8 cellular contexts compared by ENCODE assay signal in the genomic region with DNA sequence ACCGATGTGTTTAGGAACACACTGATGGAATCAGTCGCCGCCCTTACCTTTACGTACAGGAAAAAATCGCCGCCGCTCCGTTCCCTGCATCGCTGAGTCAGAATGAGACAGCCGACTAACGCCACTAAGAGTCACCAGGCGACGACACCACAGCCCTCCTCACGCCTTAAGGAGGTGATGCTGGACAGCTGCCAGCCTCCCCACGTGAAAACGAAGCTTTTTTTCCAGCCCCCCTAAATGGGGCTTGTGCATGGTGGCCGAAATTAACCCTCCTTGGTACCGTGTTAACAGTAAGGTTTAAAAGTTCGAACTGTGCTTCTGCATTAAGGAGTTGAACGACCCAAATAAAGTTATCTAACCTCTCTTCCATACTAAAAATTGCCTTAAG. TPM values are rescaled to one million over a fixed set of nuclear protein-coding genes. Genes with fewer than 3 reads are reported as not detected.
A peak's percentile ranks its signal among the peaks of the same experiment; 100 is the strongest.
DNase-seq lines count a peak whose midpoint lies in the region; ATAC-seq and TF ChIP-seq lines count a peak whose summit lies in the region.

No MANE protein-coding gene starts in this region.

- DNase-seq in GM12865 (ENCODE audit: low read depth) (peak; percentile 82), HEK293T (ENCODE audit: extremely low spot score) (peak; percentile 41), NAMALWA (ENCODE audit: low spot score) (peak; percentile 67), natural killer cell (peak; percentile 78), GF-D8 (lab: John Stamatoyannopoulos, UW) (no peak)
- peak; percentile 84 for DNase-seq in activated CD8-positive, alpha-beta memory T cell treated with anti-CD3 and anti-CD28 coated beads, Interleukin-2, amount 50 U/mL, for 48 hours

- POLR2A ChIA-PET in HEK293T (lab: Yijun Ruan, JAX) = interaction anchor here (1.0 to 2.9 kb wide), 10 partner anchors 10 to 285 kb away, joined by 3 to 17 read pairs (median 4); partner anchors contain the start of gene GCLM

- no peaks in the 10 kb centered on the region for H3K27me3 Mint-ChIP-seq in natural killer cell (ENCODE audit: low read depth in 2 of 2)
- H3K27me3 Mint-ChIP-seq in stimulated activated naive CD8-positive, alpha-beta T cell treated with anti-CD3 and anti-CD28 coated beads, Interleukin-15, Interleukin-2, amounts not matched to agents 100 ng/mL and 50 ng/mL, for 24 hours = no peaks in the 10 kb centered on the region

- H3K27ac ChIP-seq in esophagus (ENCODE audit: low read depth in 2 of 2, low read length in 1 of 2) = peak overlapping the region; percentile 94 to 97

- H3K4me3 ChIP-seq in GM12865 (ENCODE audit: low read depth, low read length) = peak overlapping the region; percentile 68
- H3K4me3 ChIP-seq in esophagus (ENCODE audit: low read depth in 1 of 2, low read length in 2 of 2) = peak overlapping the region; percentile 99 to 100

- peak overlapping the region; percentile 94 for H3K4me3 Mint-ChIP-seq in natural killer cell
- H3K4me3 Mint-ChIP-seq in stimulated activated naive CD8-positive, alpha-beta T cell treated with anti-CD3 and anti-CD28 coated beads, Interleukin-15, Interleukin-2, amounts not matched to agents 100 ng/mL and 50 ng/mL, for 24 hours = peak overlapping the region; percentile 95

- peak overlapping the region; percentile 95 to 99 for H3K27ac Mint-ChIP-seq in natural killer cell
- H3K27ac Mint-ChIP-seq in stimulated activated naive CD8-positive, alpha-beta T cell treated with anti-CD3 and anti-CD28 coated beads, Interleukin-15, Interleukin-2, amounts not matched to agents 100 ng/mL and 50 ng/mL, for 24 hours = peak overlapping the region; percentile 98

- CTCF ChIA-PET in HEK293T (lab: Yijun Ruan, JAX) = no interaction called here

- peak; percentile 76 to 88 (median 76) for ATAC-seq in natural killer cell

- no peaks in the 10 kb centered on the region for H3K9me3 ChIP-seq in esophagus (ENCODE audit: control insufficient read depth in 2 of 2, insufficient read depth in 1 of 2, low read depth in 1 of 2, low read length in 1 of 2)

- 0 to 1% methylated on average over 20 of the region's 20 CpGs for WGBS in esophagus, 2 donors

- TF ChIP-seq CTCF in GM12865 (IDR thresholded peaks at IDR 0.05; ENCODE audit: insufficient read depth, low read depth, low read length, missing control alignments) (no peak), natural killer cell (IDR thresholded peaks at IDR 0.05) (no peak)

- H3K36me3 ChIP-seq in esophagus (ENCODE audit: control insufficient read depth in 2 of 2, insufficient read depth in 2 of 2, low read length in 1 of 2) = peaks cover 6 to 8% of the 10 kb centered on the region in 2 donors

- H3K27me3 ChIP-seq in esophagus (ENCODE audit: control insufficient read depth in 1 of 2, insufficient read depth in 2 of 2, low read length in 2 of 2) = no peaks in the 10 kb centered on the region

- intact Hi-C loops in natural killer cell (cut with micrococcal nuclease) = loop anchor here (1.0 to 2.0 kb wide), 2 partner anchors 31 to 60 kb away; no protein-coding TSS in a partner anchor

- H3K4me1 Mint-ChIP-seq in natural killer cell = peaks cover 45 to 48% of the 10 kb centered on the region in 2 donors
- H3K4me1 Mint-ChIP-seq in stimulated activated naive CD8-positive, alpha-beta T cell treated with anti-CD3 and anti-CD28 coated beads, Interleukin-15, Interleukin-2, amounts not matched to agents 100 ng/mL and 50 ng/mL, for 24 hours (ENCODE audit: low read depth) = peaks cover 57% of the 10 kb centered on the region

- H3K9me3 Mint-ChIP-seq in natural killer cell = no peaks in the 10 kb centered on the region
- no peaks in the 10 kb centered on the region for H3K9me3 Mint-ChIP-seq in stimulated activated naive CD8-positive, alpha-beta T cell treated with anti-CD3 and anti-CD28 coated beads, Interleukin-15, Interleukin-2, amounts not matched to agents 100 ng/mL and 50 ng/mL, for 24 hours

- H3K4me1 ChIP-seq in esophagus (ENCODE audit: control insufficient read depth in 2 of 2, insufficient read depth in 2 of 2, low read length in 1 of 2) = no peaks in the 10 kb centered on the region

- H3K36me3 Mint-ChIP-seq in natural killer cell = peaks cover 24% of the 10 kb centered on the region
- H3K36me3 Mint-ChIP-seq in stimulated activated naive CD8-positive, alpha-beta T cell treated with anti-CD3 and anti-CD28 coated beads, Interleukin-15, Interleukin-2, amounts not matched to agents 100 ng/mL and 50 ng/mL, for 24 hours (ENCODE audit: low read depth) = peaks cover 54% of the 10 kb centered on the region

TF ChIP-seq in HEK293T, 16 proteins besides CTCF, POLR2A, EP300 and RAD21:
- TF ChIP-seq ELF4 (IDR thresholded peaks at IDR 0.05) (no peak), NFRKB (IDR thresholded peaks at IDR 0.05) (no peak), FOXM1 (IDR thresholded peaks at IDR 0.05; ENCODE audit: borderline replicate concordance) (no peak)

RNA-seq across cellular contexts. Expression of gene DNTTIP2, which starts 0.5 kb away (rescaled TPM):
- 10 to 100 TPM; 29.2 to 46.4 TPM for polyA plus RNA-seq in esophagus
- 100 to 1,000 TPM in 1 of 3 donors, 10 to 100 TPM in 2; 88.5 to 104 (median 97.3) TPM for total RNA-seq in natural killer cell

RNA-seq across cellular contexts. Expression of gene GCLM, which starts 30.7 kb away (rescaled TPM):
- polyA plus RNA-seq in esophagus = 1 to 10 TPM; 1.4 to 5.0 TPM
- total RNA-seq in natural killer cell = 10 to 100 TPM; 16.1 to 25.5 (median 18.6) TPM
